ENCODE assay signal across 21 cellular contexts in genomic region chr6:5662797-5663196, GRCh38.
"Had no signal": no experiment of that assay in that cellular context is flagged by ENCODE, and none has a peak within 500 bp of the region (broad histone marks: within the 10 kb centered on the region; RNA-seq: fewer than 3 reads in every experiment).

No MANE protein-coding gene starts in this region.

- H3K9me3 ChIP-seq: SJCRH30 had no signal

- ATAC-seq: HepG2, Panc1, PC-3 had no signal

- H3K27me3 ChIP-seq: SJCRH30 had no signal

- H3K36me3 ChIP-seq: SJCRH30 had no signal

- H3K27ac ChIP-seq: RWPE1, SJCRH30, SK-N-MC had no signal

- DNase-seq: IMR-90, Kasumi-1, KG1, MM.1S, NCI-H1092 treated with DMSO at 0.1 percent for 48 hours, NCI-H1436, NCI-H1694, NCI-H187 treated with DMSO at 0.1 percent for 48 hours, NCI-H2029 treated with DMSO at 0.1 percent for 48 hours, NCI-H2107, NCI-H2227 treated with DMSO at 0.1 percent for 48 hours, NCI-H69, NCI-H774, PC-3, SHP77, SJCRH30, T-helper 1 cell had no signal

- H3K4me3 ChIP-seq: SJCRH30, SK-N-MC had no signal
